Comparison of ENCODE assay signal across 38 cellular contexts in the genomic region with DNA sequence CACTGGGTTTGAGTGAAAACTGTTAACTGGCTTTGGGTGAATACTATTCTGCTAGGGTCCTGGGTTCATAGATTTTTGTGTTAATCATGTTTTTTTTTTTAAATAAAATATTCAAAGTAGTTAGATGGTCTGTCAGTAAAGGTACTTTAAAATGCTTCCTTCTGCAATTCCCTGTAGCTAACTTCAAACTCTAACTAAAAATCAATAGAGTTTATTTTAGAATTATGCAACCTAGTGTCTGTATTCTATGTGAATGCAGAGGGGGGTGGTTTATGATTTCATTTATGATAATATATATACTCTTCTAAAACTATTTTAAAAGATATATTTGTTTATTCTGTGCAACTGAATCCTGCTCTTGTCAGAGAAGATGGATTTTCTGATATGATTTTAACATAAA. TPM values are rescaled to one million over a fixed set of nuclear protein-coding genes. Genes with fewer than 3 reads are reported as not detected.
"Had no signal": no experiment of that assay in that cellular context is flagged by ENCODE, and none has a peak within 500 bp of the region (broad histone marks: within the 10 kb centered on the region; RNA-seq: fewer than 3 reads in every experiment).

No MANE protein-coding gene starts in this region.

- H3K4me3 ChIP-seq: MG63 had no signal

- H3K27ac ChIP-seq: KMS-11 had no signal

- DNase-seq: Karpas-422, Kasumi-1, MG63, MM.1S, MV-4-11, NCI-H1048, NCI-H1092, NCI-H1092 treated with DMSO at 0.1 percent for 48 hours, NCI-H1105, NCI-H1105 treated with DMSO at 0.1 percent for 48 hours, NCI-H1417, NCI-H1417 treated with DMSO at 0.1 percent for 48 hours, NCI-H1436, NCI-H1436 treated with DMSO at 0.1 percent for 48 hours, NCI-H146, NCI-H1694, NCI-H1694 treated with DMSO at 0.1 percent for 48 hours, NCI-H187, NCI-H187 treated with DMSO at 0.1 percent for 48 hours, NCI-H1930, NCI-H2029, NCI-H2029 treated with DMSO at 0.1 percent for 48 hours, NCI-H2081, NCI-H2081 treated with DMSO at 0.1 percent for 48 hours, NCI-H2107, NCI-H2171, NCI-H2171 treated with DMSO at 0.1 percent for 48 hours, NCI-H2227 treated with DMSO at 0.1 percent for 48 hours, NCI-H226, NCI-H345, NCI-H446 treated with DMSO at 0.1 percent for 48 hours, NCI-H510A, NCI-H510A treated with DMSO at 0.1 percent for 48 hours, NCI-H524 had no signal

- H3K4me2 ChIP-seq: KMS-11 had no signal

- H3K36me3 ChIP-seq: MG63 had no signal

- H3K9ac ChIP-seq: KMS-11 had no signal

- H3K9me3 ChIP-seq: MG63 had no signal

RNA-seq across cellular contexts. Expression of gene STARD6, which starts 27.9 kb away (rescaled TPM):
- total RNA-seq: LHCN-M2, M059J, MCF 10A had no signal
